8 cellular contexts compared by ENCODE assay signal in the genomic region with DNA sequence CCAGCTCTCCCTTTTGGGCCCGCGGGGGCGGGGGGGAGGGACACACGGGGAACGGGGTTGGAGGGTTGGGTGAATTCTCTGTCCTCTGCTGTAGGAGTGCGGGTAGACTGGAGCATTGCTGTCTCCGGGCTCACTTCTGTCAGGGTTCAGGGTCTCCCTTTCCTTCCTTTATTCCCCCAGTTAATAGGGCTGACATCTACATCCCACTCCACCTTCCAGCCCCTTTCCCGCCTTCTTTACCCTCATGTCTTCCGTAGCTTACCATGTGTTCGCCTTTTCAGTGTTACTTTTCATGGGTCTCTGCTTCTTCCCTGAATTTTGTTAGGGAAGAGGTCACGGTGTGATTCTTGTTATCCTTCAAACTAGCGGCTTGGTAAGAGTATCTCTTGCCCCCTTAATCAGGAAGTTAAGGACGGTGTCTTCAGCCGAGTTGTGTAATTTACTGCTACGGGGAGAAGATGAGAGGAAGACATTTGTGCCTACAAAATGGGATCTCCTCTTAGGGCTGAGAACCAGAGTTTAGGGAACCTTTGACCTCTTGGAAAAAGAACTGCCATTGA. TPM values are rescaled to one million over a fixed set of nuclear protein-coding genes. Genes with fewer than 3 reads are reported as not detected.
A peak's percentile ranks its signal among the peaks of the same experiment; 100 is the strongest.
DNase-seq lines count a peak whose midpoint lies in the region; ATAC-seq and TF ChIP-seq lines count a peak whose summit lies in the region.

No MANE protein-coding gene starts in this region.

- H3K4me1 Mint-ChIP-seq in T-cell = peaks cover 75 to 81% (median 76%) of the 10 kb centered on the region in 3 donors

- TF ChIP-seq CTCF in fibroblast of mammary gland (conservative IDR thresholded peaks at IDR 0.05; ENCODE audit: control insufficient read depth, insufficient read depth, low read depth, low read length) = no peak

- H3K4me3 ChIP-seq in fibroblast of mammary gland (ENCODE audit: control insufficient read depth, low read depth, low read length) = peak overlapping the region; percentile 78

- POLR2A ChIA-PET in T-cell (lab: Charles Lee) = interaction anchor here (0.6 to 0.7 kb wide), 5 partner anchors 9 to 945 kb away, joined by 3 to 8 read pairs (median 4); no protein-coding TSS in a partner anchor

- ATAC-seq in HG02885 (IDR thresholded peaks at IDR 0.05; ENCODE audit: poor library complexity, unreplicated experiment) (peak; percentile 20), T-cell (replicated peaks in 1 of 4) (peak in 3 of 4 experiments; percentile 11 to 18 (median 12))

- peak overlapping the region; percentile 92 to 97 (median 93) for H3K4me3 Mint-ChIP-seq in T-cell

- H3K27me3 Mint-ChIP-seq in T-cell = no peaks in the 10 kb centered on the region

- H3K27ac Mint-ChIP-seq in T-cell = peak overlapping the region; percentile 91 to 95

- CTCF ChIA-PET in T-cell (lab: Charles Lee) = interaction anchor here (0.5 to 1.3 kb wide), 4 partner anchors 16 to 147 kb away, joined by 3 to 6 read pairs (median 4); no protein-coding TSS in a partner anchor

- peaks cover 6% of the 10 kb centered on the region for H3K36me3 Mint-ChIP-seq in T-cell

- no peaks in the 10 kb centered on the region for H3K9me3 Mint-ChIP-seq in T-cell

- DNase-seq in DMS 273 (lab: John Stamatoyannopoulos, UW; ENCODE audit: unreplicated experiment) (peak; percentile 72), DMS 273 treated with DMSO at 0.1 percent for 48 hours (lab: John Stamatoyannopoulos, UW) (no peak), T-cell (peak in 1 of 34 experiments; percentile 27), fibroblast of mammary gland (ENCODE audit: low read depth) (peak; percentile 19), pons (ENCODE audit: low spot score) (peak; percentile 65), DMS114 treated with DMSO at 0.1 percent for 48 hours (lab: John Stamatoyannopoulos, UW; ENCODE audit: unreplicated experiment) (no peak), NCI-H2107 (lab: John Stamatoyannopoulos, UW) (no peak)

RNA-seq across cellular contexts. Expression of gene RAP1A, which starts 0.9 kb away (rescaled TPM):
- 100 to 1,000 TPM in 4 of 5 donors, 10 to 100 TPM in 1; 95.0 to 108 (median 103) TPM for total RNA-seq in T-cell

Comparison
In these comparisons a context has a peak if more than half of its experiments do, and no peak if none do; other contexts are left out.
1. DNase-seq: peak in DMS 273 (single experiment), fibroblast of mammary gland (single experiment) and pons (single experiment); none in DMS 273 treated with DMSO at 0.1 percent for 48 hours (single experiment), DMS114 treated with DMSO at 0.1 percent for 48 hours (single experiment) and NCI-H2107 (single experiment).